Comparison of ENCODE assay signal across 19 cellular contexts in the genomic region with DNA sequence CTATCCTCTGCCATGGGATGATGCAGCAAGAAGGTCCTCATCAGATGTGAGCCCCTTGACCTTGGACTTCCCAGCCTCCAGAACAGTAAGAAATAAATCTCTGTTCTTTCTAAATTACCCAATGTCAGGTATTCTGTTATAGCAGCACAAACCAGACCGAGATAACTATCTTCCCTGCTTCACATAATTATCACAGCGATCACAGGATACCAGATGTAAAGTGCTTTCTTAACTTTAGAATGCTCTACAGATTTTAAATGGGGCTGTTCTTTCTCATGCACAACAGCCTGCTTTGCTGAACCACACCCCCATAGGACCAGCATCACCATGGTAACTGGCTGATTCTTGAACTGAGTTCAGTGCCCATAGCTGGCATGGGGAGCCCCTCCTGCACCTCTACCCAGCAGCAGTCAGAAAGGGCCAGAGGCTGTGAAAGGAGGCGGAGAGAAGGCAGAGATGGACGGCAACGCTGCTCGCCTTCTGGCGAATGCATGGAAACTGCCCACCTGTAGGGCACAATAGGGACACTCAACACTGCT. TPM values are rescaled to one million over a fixed set of nuclear protein-coding genes. Genes with fewer than 3 reads are reported as not detected.
"Had no signal": no experiment of that assay in that cellular context is flagged by ENCODE, and none has a peak within 500 bp of the region (broad histone marks: within the 10 kb centered on the region; RNA-seq: fewer than 3 reads in every experiment).

No MANE protein-coding gene starts in this region.

- H3K27me3 ChIP-seq: left lung, tibial artery had no signal

- H3K27ac ChIP-seq: left lung, tibial artery had no signal

- H3K4me3 ChIP-seq: left lung, mucosa of descending colon, tibial artery had no signal

- FAIRE-seq: endometrium, keratinocyte, TTC549, urothelium cell line had no signal

- H3K9me3 ChIP-seq: left lung, mucosa of descending colon, tibial artery had no signal

- ATAC-seq: activated CD8-positive, alpha-beta T cell treated with anti-CD3 and anti-CD28 coated beads, Interleukin-2, amount 10 ng/mL, durations not matched to agents 7 days and 5 days; esophagus mucosa; left lung; mucosa of descending colon; naive thymus-derived CD4-positive, alpha-beta T cell had no signal

- DNase-seq: activated CD4-positive, alpha-beta T cell treated with anti-CD3 and anti-CD28 coated beads, Interleukin-2, amount 10 ng/mL, durations not matched to agents 24 days and 14 days; activated CD4-positive, CD25-positive, alpha-beta regulatory T cell; activated CD8-positive, alpha-beta memory T cell treated with anti-CD3 and anti-CD28 coated beads, Interleukin-2, amount 50 U/mL, for 4 hours; activated CD8-positive, alpha-beta T cell treated with anti-CD3 and anti-CD28 coated beads, Interleukin-2, amount 10 ng/mL, durations not matched to agents 7 days and 5 days; activated effector memory CD4-positive, alpha-beta T cell treated with anti-CD3 and anti-CD28 coated beads, Interleukin-2, amount 50 U/mL, for 16 hours; activated T-cell treated with anti-CD3 and anti-CD28 coated beads, Interleukin-2, amount 50 U/mL, for 48 hours; amniotic stem cell; left lung; mammary epithelial cell; mucosa of descending colon; naive thymus-derived CD4-positive, alpha-beta T cell; retina; stimulated activated naive CD4-positive, alpha-beta T cell; tibial artery had no signal

- H3K4me1 ChIP-seq: tibial artery had no signal

- H3K36me3 ChIP-seq: left lung, tibial artery had no signal

RNA-seq across cellular contexts. Expression of a gene that starts 7.8 kb away (rescaled TPM):
- total RNA-seq: mammary epithelial cell had no signal
- polyA plus RNA-seq: keratinocyte; mammary epithelial cell; naive thymus-derived CD4-positive, alpha-beta T cell had no signal

RNA-seq across cellular contexts. Expression of a gene that starts 46.1 kb away (rescaled TPM):
- total RNA-seq: activated CD8-positive, alpha-beta T cell treated with anti-CD3 and anti-CD28 coated beads, Interleukin-2, amount 10 ng/mL, durations not matched to agents 7 days and 5 days; mammary epithelial cell had no signal
- polyA plus RNA-seq: keratinocyte; mammary epithelial cell; naive thymus-derived CD4-positive, alpha-beta T cell had no signal
